Comparison of ENCODE assay signal across 10 cellular contexts in genomic region chr11:45919276-45919675, GRCh38. TPM values are rescaled to one million over a fixed set of nuclear protein-coding genes. Genes with fewer than 3 reads are reported as not detected.
DNase-seq lines count a peak whose midpoint lies in the region; ATAC-seq and TF ChIP-seq lines count a peak whose summit lies in the region.
"Had no signal": no experiment of that assay in that cellular context is flagged by ENCODE, and none has a peak within 500 bp of the region (broad histone marks: within the 10 kb centered on the region; RNA-seq: fewer than 3 reads in every experiment).

No MANE protein-coding gene starts in this region.

- in situ Hi-C loops in HAP-1 (cut with MboI; ENCODE audit: low sequenced_read_pairs) = no loop called here

- no peak overlapping the region for H3K4me2 ChIP-seq in PC-3 (ENCODE audit: low read length)

- TF ChIP-seq CTCF in left ventricle myocardium inferior (IDR thresholded peaks at IDR 0.05; ENCODE audit: borderline replicate concordance) (no peak), PC-3 (conservative IDR thresholded peaks at IDR 0.05; ENCODE audit: low read depth, low read length) (no peak)

- H3K9ac ChIP-seq in PC-3 (ENCODE audit: low read length) = no peak overlapping the region

- H3K27me3 ChIP-seq in left ventricle myocardium inferior (ENCODE audit: low read depth) (peaks cover 31% of the 10 kb centered on the region), PC-3 (ENCODE audit: low read length) (no peaks in the 10 kb centered on the region), HAP-1 (ENCODE audit: low read depth) (no peaks in the 10 kb centered on the region)

- POLR2A ChIA-PET in activated CD4-positive, alpha-beta T cell treated with anti-CD3 and anti-CD28 coated beads for 36 hours (lab: Charles Lee) = interaction anchor here (0.6 kb wide), 1 partner anchor 72 kb away, joined by 3 read pairs; no protein-coding TSS in a partner anchor
- POLR2A ChIA-PET in PC-3 (lab: Charles Lee; ENCODE audit: unreplicated experiment) = no interaction called here

- DNase-seq in activated CD4-positive, alpha-beta T cell treated with anti-CD3 and anti-CD28 coated beads for 36 hours = no peak
- no peak for DNase-seq in activated CD4-positive, alpha-beta T cell treated with anti-CD3 and anti-CD28 coated beads, Interleukin-2, amount 50 U/mL, for 4 hours
- peak in 1 of 3 donors; percentile 2 for DNase-seq in T-helper 17 cell
- no peak for DNase-seq in left ventricle myocardium inferior
- DNase-seq in stimulated activated effector memory CD8-positive, alpha-beta T cell treated with anti-CD3 and anti-CD28 coated beads, Interleukin-12 subunit alpha, Interleukin-12 subunit beta, amount 100 ng/mL, for 72 hours (ENCODE audit: low spot score in 2 of 2) = no peak
- DNase-seq in NOMO-1 treated with DMSO at 0.1 percent for 48 hours (lab: John Stamatoyannopoulos, UW; ENCODE audit: unreplicated experiment) = no peak
- DNase-seq in PC-3 = no peak
- no peak for DNase-seq in HAP-1 (ENCODE audit: low spot score in 2 of 2)

- H3K9me3 Mint-ChIP-seq in activated CD4-positive, alpha-beta T cell treated with anti-CD3 and anti-CD28 coated beads for 36 hours (ENCODE audit: low read depth) = no peaks in the 10 kb centered on the region
- no peaks in the 10 kb centered on the region for H3K9me3 Mint-ChIP-seq in stimulated activated effector memory CD8-positive, alpha-beta T cell treated with anti-CD3 and anti-CD28 coated beads, Interleukin-12 subunit alpha, Interleukin-12 subunit beta, amount 100 ng/mL, for 72 hours

- peaks cover 6% of the 10 kb centered on the region for H3K36me3 Mint-ChIP-seq in activated CD4-positive, alpha-beta T cell treated with anti-CD3 and anti-CD28 coated beads for 36 hours (ENCODE audit: low read depth)
- H3K36me3 Mint-ChIP-seq in T-helper 17 cell (ENCODE audit: low read depth) = no peaks in the 10 kb centered on the region
- H3K36me3 Mint-ChIP-seq in stimulated activated effector memory CD8-positive, alpha-beta T cell treated with anti-CD3 and anti-CD28 coated beads, Interleukin-12 subunit alpha, Interleukin-12 subunit beta, amount 100 ng/mL, for 72 hours = peaks cover 32% of the 10 kb centered on the region

- H2AFZ ChIP-seq in PC-3 (ENCODE audit: low read length) = no peak overlapping the region

- no peaks in the 10 kb centered on the region for H4K20me1 ChIP-seq in PC-3 (ENCODE audit: low read length)

- H3K9me3 ChIP-seq in T-helper 17 cell (ENCODE audit: control insufficient read depth, low read length, poor library complexity, severe bottlenecking) (no peaks in the 10 kb centered on the region), left ventricle myocardium inferior (replicated peaks) (no peaks in the 10 kb centered on the region), PC-3 (ENCODE audit: low read length) (no peaks in the 10 kb centered on the region), HAP-1 (no peaks in the 10 kb centered on the region)

- H3K36me3 ChIP-seq in left ventricle myocardium inferior = peaks cover 20% of the 10 kb centered on the region
- no peaks in the 10 kb centered on the region; the same call in 1 of the 2 replicates for H3K36me3 ChIP-seq in PC-3 (ENCODE audit: low read depth, low read length)
- peaks cover 8% of the 10 kb centered on the region for H3K36me3 ChIP-seq in HAP-1 (replicated peaks)

- H3K4me1 Mint-ChIP-seq in activated CD4-positive, alpha-beta T cell treated with anti-CD3 and anti-CD28 coated beads for 36 hours = peaks cover 34% of the 10 kb centered on the region
- peaks cover 44% of the 10 kb centered on the region for H3K4me1 Mint-ChIP-seq in T-helper 17 cell
- H3K4me1 Mint-ChIP-seq in stimulated activated effector memory CD8-positive, alpha-beta T cell treated with anti-CD3 and anti-CD28 coated beads, Interleukin-12 subunit alpha, Interleukin-12 subunit beta, amount 100 ng/mL, for 72 hours = peaks cover 61% of the 10 kb centered on the region

- CTCF ChIA-PET in activated CD4-positive, alpha-beta T cell treated with anti-CD3 and anti-CD28 coated beads for 36 hours (lab: Charles Lee) = no interaction called here
- CTCF ChIA-PET in PC-3 (lab: Charles Lee) = no interaction called here

- intact Hi-C loops in activated CD4-positive, alpha-beta T cell treated with anti-CD3 and anti-CD28 coated beads for 36 hours (cut with DNase I, micrococcal nuclease) = loop anchor here (2.0 to 10.0 kb wide), 7 partner anchors 198 to 1848 kb away; partner anchors contain the start of genes ARFGAP2 (in 1 of the 2), CD82 (in 1 of the 2), CKAP5 (in 1 of the 2) and CSTPP1 (in 1 of the 2)
- intact Hi-C loops in left ventricle myocardium inferior (cut with micrococcal nuclease) (no loop called here), PC-3 (cut with micrococcal nuclease) (loop anchor here (2.0 kb wide), 2 partner anchors 38 to 46 kb away; no protein-coding TSS in a partner anchor)

- H3K4me1 ChIP-seq in left ventricle myocardium inferior (peaks cover 57% of the 10 kb centered on the region), PC-3 (ENCODE audit: insufficient read depth, low read length) (peaks cover 3% of the 10 kb centered on the region; the same call in 1 of the 2 replicates), HAP-1 (peaks cover 11% of the 10 kb centered on the region)

- H3K4me3 Mint-ChIP-seq in activated CD4-positive, alpha-beta T cell treated with anti-CD3 and anti-CD28 coated beads for 36 hours = peak overlapping the region; percentile 96
- H3K4me3 Mint-ChIP-seq in T-helper 17 cell = peak overlapping the region; percentile 96
- H3K4me3 Mint-ChIP-seq in stimulated activated effector memory CD8-positive, alpha-beta T cell treated with anti-CD3 and anti-CD28 coated beads, Interleukin-12 subunit alpha, Interleukin-12 subunit beta, amount 100 ng/mL, for 72 hours = peak overlapping the region; percentile 97

- H3K9me2 ChIP-seq in PC-3 (replicated peaks; ENCODE audit: low read length) = no peaks in the 10 kb centered on the region

- H3K4me3 ChIP-seq in left ventricle myocardium inferior = peak overlapping the region; percentile 80
- no peak overlapping the region for H3K4me3 ChIP-seq in PC-3 (ENCODE audit: low read length)
- no peak overlapping the region; the same call in 1 of the 2 replicates for H3K4me3 ChIP-seq in HAP-1

- peaks cover 19% of the 10 kb centered on the region for H3K79me2 ChIP-seq in PC-3 (ENCODE audit: low read length)

- H3K27ac ChIP-seq in left ventricle myocardium inferior (replicated peaks) = peak overlapping the region; percentile 92
- no peak overlapping the region for H3K27ac ChIP-seq in PC-3 (ENCODE audit: low read length)

- no peak overlapping the region for H3K27ac Mint-ChIP-seq in activated CD4-positive, alpha-beta T cell treated with anti-CD3 and anti-CD28 coated beads for 36 hours
- H3K27ac Mint-ChIP-seq in T-helper 17 cell = peak overlapping the region; percentile 95
- H3K27ac Mint-ChIP-seq in stimulated activated effector memory CD8-positive, alpha-beta T cell treated with anti-CD3 and anti-CD28 coated beads, Interleukin-12 subunit alpha, Interleukin-12 subunit beta, amount 100 ng/mL, for 72 hours = peak overlapping the region; percentile 54

- no peak for ATAC-seq in activated CD4-positive, alpha-beta T cell treated with anti-CD3 and anti-CD28 coated beads for 36 hours
- ATAC-seq in T-helper 17 cell = no peak
- no peak for ATAC-seq in stimulated activated effector memory CD8-positive, alpha-beta T cell treated with anti-CD3 and anti-CD28 coated beads, Interleukin-12 subunit alpha, Interleukin-12 subunit beta, amount 100 ng/mL, for 72 hours
- no peak for ATAC-seq in PC-3

- H3F3A ChIP-seq in PC-3 (ENCODE audit: low read length, unreplicated experiment) = no peaks in the 10 kb centered on the region

- BruUV-seq in PC-3 (replicated peaks; lab: Mats Ljungman, UMichigan) = no TSS peak

- peaks cover 9% of the 10 kb centered on the region for H3K27me3 Mint-ChIP-seq in activated CD4-positive, alpha-beta T cell treated with anti-CD3 and anti-CD28 coated beads for 36 hours
- no peaks in the 10 kb centered on the region for H3K27me3 Mint-ChIP-seq in T-helper 17 cell

RNA-seq across cellular contexts. Expression of gene PEX16, which starts 1.6 kb away (rescaled TPM):
- total RNA-seq in activated CD4-positive, alpha-beta T cell treated with anti-CD3 and anti-CD28 coated beads for 36 hours = 10 to 100 TPM; 28.1 to 33.4 TPM
- total RNA-seq in T-helper 17 cell (10 to 100 TPM; 59.1 to 64.2 TPM), left ventricle myocardium inferior (10.9 TPM), PC-3 (2014; rRNA removed) (43.5 and 56.7 TPM in 2 replicates)

RNA-seq across cellular contexts. Expression of gene LARGE2, which starts 3.2 kb away (rescaled TPM):
- total RNA-seq in activated CD4-positive, alpha-beta T cell treated with anti-CD3 and anti-CD28 coated beads for 36 hours = 1 to 10 TPM in 1 of 2 experiments, under 1 TPM in 1; 0.75 to 1.1 TPM
- total RNA-seq in T-helper 17 cell = 1 to 10 TPM; 3.9 to 7.9 TPM
- not detected for total RNA-seq in left ventricle myocardium inferior
- 18.4 and 19.6 TPM in 2 replicates for total RNA-seq in PC-3 (2014; rRNA removed)
- total RNA-seq: fibroblast of villous mesenchyme had no signal

RNA-seq across cellular contexts. Expression of gene FREY1, which starts 12.2 kb away (rescaled TPM):
- 1 to 10 TPM; 1.0 to 1.5 TPM for total RNA-seq in activated CD4-positive, alpha-beta T cell treated with anti-CD3 and anti-CD28 coated beads for 36 hours
- 1 to 10 TPM; 3.1 to 3.2 TPM for total RNA-seq in T-helper 17 cell
- total RNA-seq in left ventricle myocardium inferior = not detected
- 0.15 and 2.1 TPM in 2 replicates for total RNA-seq in PC-3 (2014; rRNA removed)
- total RNA-seq: mucosa of gallbladder had no signal

RNA-seq across cellular contexts. Expression of gene MAPK8IP1, which starts 33.8 kb away (rescaled TPM):
- total RNA-seq in activated CD4-positive, alpha-beta T cell treated with anti-CD3 and anti-CD28 coated beads for 36 hours = under 1 TPM; 0.37 to 0.39 TPM
- 10 to 100 TPM in 1 of 2 donors, 1 to 10 TPM in 1; 7.6 to 10.2 TPM for total RNA-seq in T-helper 17 cell
- 4.6 TPM for total RNA-seq in left ventricle myocardium inferior
- 7.1 and 10.5 TPM in 2 replicates for total RNA-seq in PC-3 (2014; rRNA removed)
